ENCODE assay signal across 1 cellular context in the genomic region with DNA sequence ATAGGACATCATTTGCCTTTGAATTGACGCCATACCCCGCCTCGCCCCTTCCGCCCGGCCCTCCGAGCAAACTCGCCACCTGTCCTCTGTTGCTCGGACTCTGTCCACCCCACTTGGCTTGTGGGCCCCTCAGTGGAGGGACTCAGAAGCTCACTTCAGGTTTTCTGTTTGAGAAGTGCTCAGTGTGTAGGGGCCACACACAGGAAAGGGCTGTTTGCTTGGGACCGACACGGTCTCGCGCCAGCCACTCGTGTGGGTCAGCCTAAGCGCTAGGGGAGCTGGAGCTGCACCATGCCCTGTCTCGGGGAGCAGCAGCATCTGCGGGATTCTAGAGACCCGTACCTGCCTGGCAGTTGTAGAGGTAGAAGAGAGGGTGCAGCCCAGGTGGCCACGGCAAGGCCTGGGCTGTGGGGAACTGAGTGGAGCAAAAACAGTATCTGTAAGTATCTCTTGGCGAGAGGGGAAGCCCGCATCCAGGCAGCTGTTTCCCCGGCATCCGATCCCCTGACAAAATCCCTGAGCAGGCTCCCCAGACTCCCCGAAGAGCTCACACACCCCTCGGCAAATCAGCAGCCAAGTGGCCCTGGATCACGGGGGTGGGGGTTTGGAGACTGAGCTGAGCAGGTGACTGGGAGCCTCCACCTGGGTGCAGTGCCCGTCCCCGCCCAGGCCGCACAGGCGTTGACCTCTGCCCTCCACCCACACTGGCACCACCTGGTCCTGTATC.
TF ChIP-seq lines count a peak whose summit lies in the region.

No MANE protein-coding gene starts in this region.

TF ChIP-seq in IMR-90, 13 proteins besides CTCF, POLR2A, EP300 and RAD21 (continued from another document):
- TF ChIP-seq RFX5 (IDR thresholded peaks at IDR 0.05; ENCODE audit: low read depth, low read length) = no peak
- TF ChIP-seq BHLHE40 (IDR thresholded peaks at IDR 0.05; ENCODE audit: low read depth, low read length) = no peak
- no peak for TF ChIP-seq USF2 (IDR thresholded peaks at IDR 0.05; ENCODE audit: low read depth, low read length)
- no peak for TF ChIP-seq ELK1 (IDR thresholded peaks at IDR 0.05; ENCODE audit: borderline replicate concordance, low read depth, low read length)
- TF ChIP-seq SMC3 (IDR thresholded peaks at IDR 0.05; ENCODE audit: low read depth, low read length) = no peak
- no peak for TF ChIP-seq CEBPB (IDR thresholded peaks at IDR 0.05; ENCODE audit: low read depth, low read length)
